In genomic region chr20:35014537-35014936, GRCh38 we compare ENCODE assay signal across 23 cellular contexts. TPM values are rescaled to one million over a fixed set of nuclear protein-coding genes. Genes with fewer than 3 reads are reported as not detected.
A peak's percentile ranks its signal among the peaks of the same experiment; 100 is the strongest.
DNase-seq lines count a peak whose midpoint lies in the region; ATAC-seq and TF ChIP-seq lines count a peak whose summit lies in the region.
"Had no signal": no experiment of that assay in that cellular context is flagged by ENCODE, and none has a peak within 500 bp of the region (broad histone marks: within the 10 kb centered on the region; RNA-seq: fewer than 3 reads in every experiment).

No MANE protein-coding gene starts in this region.

- no peak for ATAC-seq in activated T-cell treated with anti-CD3 and anti-CD28 coated beads, Interleukin-2, amount 50 U/mL, for 72 hours (replicated peaks in 1 of 2)
- no peak for ATAC-seq in activated T-helper 17 cell treated with anti-CD3 and anti-CD28 coated beads, Interleukin-2, amount 50 U/mL, for 72 hours (replicated peaks)
- ATAC-seq in stimulated activated memory B cell treated with anti-CD40 and anti-IgM and Interleukin-4, amounts not matched to agents 10 μg/mL and 1 μg/mL and 100 μg/mL, for 72 hours: peak; percentile 62
- ATAC-seq in GM18858 (IDR thresholded peaks at IDR 0.05; ENCODE audit: unreplicated experiment) (no peak), WTC11 (no peak)
- ATAC-seq: activated naive CD8-positive, alpha-beta T cell treated with anti-CD3 and anti-CD28 coated beads, Interleukin-2, amount 50 U/mL, for 24 hours; body of pancreas; effector memory CD8-positive, alpha-beta T cell; gastroesophageal sphincter had no signal

- DNase-seq in activated T-cell treated with anti-CD3 and anti-CD28 coated beads, Interleukin-2, amount 50 U/mL, for 72 hours: no peak
- DNase-seq in activated T-cell treated with anti-CD3 and anti-CD28 coated beads, Interleukin-2, amount 50 U/mL, for 48 hours: no peak
- no peak for DNase-seq in mesothelial cell of epicardium (ENCODE audit: low spot score in 2 of 2, unreplicated experiment in 2 of 2)
- DNase-seq in WTC11 (ENCODE audit: low spot score): no peak
- no peak for DNase-seq in posterior vena cava (ENCODE audit: low spot score)
- DNase-seq: activated CD4-positive, alpha-beta T cell treated with anti-CD3 and anti-CD28 coated beads for 4 hours; activated naive CD8-positive, alpha-beta T cell treated with anti-CD3 and anti-CD28 coated beads, Interleukin-2, amount 50 U/mL, for 24 hours; AML-193; DND-41; effector memory CD8-positive, alpha-beta T cell; lower lobe of right lung; NCI-H1092; NCI-H187 treated with DMSO at 0.1 percent for 48 hours; NCI-H226; NCI-H748 treated with DMSO at 0.1 percent for 48 hours; SHP77 had no signal

- intact Hi-C loops in posterior vena cava (cut with DNase I): no loop called here

- H3K9me3 Mint-ChIP-seq in activated T-cell treated with anti-CD3 and anti-CD28 coated beads, Interleukin-2, amount 50 U/mL, for 72 hours: no peaks in the 10 kb centered on the region
- H3K9me3 Mint-ChIP-seq in activated T-helper 17 cell treated with anti-CD3 and anti-CD28 coated beads, Interleukin-2, amount 50 U/mL, for 72 hours: no peaks in the 10 kb centered on the region
- H3K9me3 Mint-ChIP-seq in mesothelial cell of epicardium: no peaks in the 10 kb centered on the region
- H3K9me3 Mint-ChIP-seq in stimulated activated memory B cell treated with anti-CD40 and anti-IgM and Interleukin-4, amounts not matched to agents 10 μg/mL and 1 μg/mL and 100 μg/mL, for 72 hours: no peaks in the 10 kb centered on the region
- H3K9me3 Mint-ChIP-seq in WTC11: no peaks in the 10 kb centered on the region
- H3K9me3 Mint-ChIP-seq: activated naive CD8-positive, alpha-beta T cell treated with anti-CD3 and anti-CD28 coated beads, Interleukin-2, amount 50 U/mL, for 24 hours; activated T-helper 2 cell treated with anti-CD3 and anti-CD28 coated beads, Interferon-gamma antibody, Interleukin-2, Interleukin-4, amounts not matched to agents 10 μg/mL and 5 μg/mL and 100 μg/mL, durations not matched to agents 14 hours and 24 hours and 36 hours; effector memory CD8-positive, alpha-beta T cell had no signal

- no peaks in the 10 kb centered on the region for H3K4me1 Mint-ChIP-seq in activated T-cell treated with anti-CD3 and anti-CD28 coated beads, Interleukin-2, amount 50 U/mL, for 72 hours (ENCODE audit: low read depth)
- no peaks in the 10 kb centered on the region for H3K4me1 Mint-ChIP-seq in activated T-helper 17 cell treated with anti-CD3 and anti-CD28 coated beads, Interleukin-2, amount 50 U/mL, for 72 hours
- H3K4me1 Mint-ChIP-seq in mesothelial cell of epicardium (peaks cover 14% of the 10 kb centered on the region), WTC11 (no peaks in the 10 kb centered on the region)
- H3K4me1 Mint-ChIP-seq in stimulated activated memory B cell treated with anti-CD40 and anti-IgM and Interleukin-4, amounts not matched to agents 10 μg/mL and 1 μg/mL and 100 μg/mL, for 72 hours: peaks cover 31% of the 10 kb centered on the region
- H3K4me1 Mint-ChIP-seq: activated naive CD8-positive, alpha-beta T cell treated with anti-CD3 and anti-CD28 coated beads, Interleukin-2, amount 50 U/mL, for 24 hours had no signal

- POLR2A ChIA-PET in WTC11 (lab: Charles Lee): no interaction called here

- H3K27me3 Mint-ChIP-seq in activated T-cell treated with anti-CD3 and anti-CD28 coated beads, Interleukin-2, amount 50 U/mL, for 72 hours (ENCODE audit: low read depth): no peaks in the 10 kb centered on the region
- no peaks in the 10 kb centered on the region for H3K27me3 Mint-ChIP-seq in activated T-helper 17 cell treated with anti-CD3 and anti-CD28 coated beads, Interleukin-2, amount 50 U/mL, for 72 hours
- H3K27me3 Mint-ChIP-seq in mesothelial cell of epicardium (ENCODE audit: low read depth) (no peaks in the 10 kb centered on the region), WTC11 (ENCODE audit: low read depth) (no peaks in the 10 kb centered on the region)
- H3K27me3 Mint-ChIP-seq in stimulated activated memory B cell treated with anti-CD40 and anti-IgM and Interleukin-4, amounts not matched to agents 10 μg/mL and 1 μg/mL and 100 μg/mL, for 72 hours: no peaks in the 10 kb centered on the region
- H3K27me3 Mint-ChIP-seq: activated naive CD8-positive, alpha-beta T cell treated with anti-CD3 and anti-CD28 coated beads, Interleukin-2, amount 50 U/mL, for 24 hours; effector memory CD8-positive, alpha-beta T cell had no signal

- H3K27ac Mint-ChIP-seq in activated T-cell treated with anti-CD3 and anti-CD28 coated beads, Interleukin-2, amount 50 U/mL, for 72 hours: peak overlapping the region; percentile 62
- peak overlapping the region; percentile 43 for H3K27ac Mint-ChIP-seq in activated T-helper 17 cell treated with anti-CD3 and anti-CD28 coated beads, Interleukin-2, amount 50 U/mL, for 72 hours
- H3K27ac Mint-ChIP-seq in mesothelial cell of epicardium: peak overlapping the region; percentile 19
- peak overlapping the region; percentile 94 for H3K27ac Mint-ChIP-seq in stimulated activated memory B cell treated with anti-CD40 and anti-IgM and Interleukin-4, amounts not matched to agents 10 μg/mL and 1 μg/mL and 100 μg/mL, for 72 hours
- no peak overlapping the region for H3K27ac Mint-ChIP-seq in WTC11
- H3K27ac Mint-ChIP-seq: activated naive CD8-positive, alpha-beta T cell treated with anti-CD3 and anti-CD28 coated beads, Interleukin-2, amount 50 U/mL, for 24 hours; activated T-helper 2 cell treated with anti-CD3 and anti-CD28 coated beads, Interferon-gamma antibody, Interleukin-2, Interleukin-4, amounts not matched to agents 10 μg/mL and 5 μg/mL and 100 μg/mL, durations not matched to agents 14 hours and 24 hours and 36 hours had no signal

- no peak for TF ChIP-seq CTCF in mesothelial cell of epicardium (IDR thresholded peaks at IDR 0.05; ENCODE audit: unreplicated experiment)
- no peak for TF ChIP-seq CTCF in WTC11 (IDR thresholded peaks at IDR 0.05)

- H3K4me3 Mint-ChIP-seq in activated T-cell treated with anti-CD3 and anti-CD28 coated beads, Interleukin-2, amount 50 U/mL, for 72 hours: no peak overlapping the region
- H3K4me3 Mint-ChIP-seq in activated T-helper 17 cell treated with anti-CD3 and anti-CD28 coated beads, Interleukin-2, amount 50 U/mL, for 72 hours: no peak overlapping the region
- H3K4me3 Mint-ChIP-seq in mesothelial cell of epicardium: no peak overlapping the region
- peak overlapping the region; percentile 24 for H3K4me3 Mint-ChIP-seq in stimulated activated memory B cell treated with anti-CD40 and anti-IgM and Interleukin-4, amounts not matched to agents 10 μg/mL and 1 μg/mL and 100 μg/mL, for 72 hours
- H3K4me3 Mint-ChIP-seq in WTC11: no peak overlapping the region
- H3K4me3 Mint-ChIP-seq: activated naive CD8-positive, alpha-beta T cell treated with anti-CD3 and anti-CD28 coated beads, Interleukin-2, amount 50 U/mL, for 24 hours; effector memory CD8-positive, alpha-beta T cell had no signal

- CTCF ChIA-PET in WTC11 (lab: Charles Lee): interaction anchor here (1.1 kb wide), 1 partner anchor 37 kb away, joined by 3 read pairs; no protein-coding TSS in a partner anchor

- peaks cover 3 to 24% of the 10 kb centered on the region in 2 donors for H3K36me3 Mint-ChIP-seq in activated T-cell treated with anti-CD3 and anti-CD28 coated beads, Interleukin-2, amount 50 U/mL, for 72 hours (ENCODE audit: insufficient read depth in 2 of 2)
- H3K36me3 Mint-ChIP-seq in activated T-helper 17 cell treated with anti-CD3 and anti-CD28 coated beads, Interleukin-2, amount 50 U/mL, for 72 hours (ENCODE audit: low read depth): peaks cover 98% of the 10 kb centered on the region
- H3K36me3 Mint-ChIP-seq in mesothelial cell of epicardium (peaks cover 30% of the 10 kb centered on the region), WTC11 (peaks cover 54% of the 10 kb centered on the region)
- peaks cover 62% of the 10 kb centered on the region for H3K36me3 Mint-ChIP-seq in stimulated activated memory B cell treated with anti-CD40 and anti-IgM and Interleukin-4, amounts not matched to agents 10 μg/mL and 1 μg/mL and 100 μg/mL, for 72 hours

TF ChIP-seq in WTC11, 78 proteins besides CTCF, POLR2A, EP300 and RAD21 (continues in another document):
- TF ChIP-seq RORB (CRISPR knock-in tag; IDR thresholded peaks at IDR 0.05): no peak
- no peak for TF ChIP-seq ZNF121 (CRISPR knock-in tag; IDR thresholded peaks at IDR 0.05)
- no peak for TF ChIP-seq JUN (CRISPR knock-in tag; IDR thresholded peaks at IDR 0.05)
- no peak for TF ChIP-seq TEAD1 (CRISPR knock-in tag; IDR thresholded peaks at IDR 0.05)
- no peak for TF ChIP-seq AR (CRISPR knock-in tag; IDR thresholded peaks at IDR 0.05)
- no peak for TF ChIP-seq ESRRA (CRISPR knock-in tag; IDR thresholded peaks at IDR 0.05; ENCODE audit: borderline replicate concordance)

RNA-seq across cellular contexts. Expression of gene MYH7B, which starts 58.9 kb away (rescaled TPM):
- total RNA-seq in activated T-cell treated with anti-CD3 and anti-CD28 coated beads, Interleukin-2, amount 50 U/mL, for 72 hours: 1 to 10 TPM in 1 of 2 donors, under 1 TPM in 1; 0.46 to 1.2 TPM
- total RNA-seq in activated T-helper 17 cell treated with anti-CD3 and anti-CD28 coated beads, Interleukin-2, amount 50 U/mL, for 72 hours: under 1 TPM; 0.24 to 0.29 TPM
- total RNA-seq in mesothelial cell of epicardium (0.73 to 1.8 TPM (median 1.3 TPM) in 3 replicates), WTC11 (2021) (0.66 to 1.0 TPM (median 0.98 TPM) in 3 replicates), posterior vena cava (under 1 TPM; 0.42 to 0.57 TPM)
- total RNA-seq: A172 had no signal

RNA-seq across cellular contexts. Expression of gene GSS, which starts 58.9 kb away (rescaled TPM):
- total RNA-seq in activated T-cell treated with anti-CD3 and anti-CD28 coated beads, Interleukin-2, amount 50 U/mL, for 72 hours: 10 to 100 TPM; 60.6 to 66.0 TPM
- total RNA-seq in activated T-helper 17 cell treated with anti-CD3 and anti-CD28 coated beads, Interleukin-2, amount 50 U/mL, for 72 hours: 10 to 100 TPM; 54.7 to 57.4 TPM
- total RNA-seq in mesothelial cell of epicardium (51.1 to 54.8 TPM (median 51.9 TPM) in 3 replicates), WTC11 (2021) (40.7 to 47.3 TPM (median 46.7 TPM) in 3 replicates), posterior vena cava (10 to 100 TPM; 23.2 to 25.5 TPM)
